ENCODE assay signal across 16 cellular contexts in genomic region chr10:113425596-113425995, GRCh38.
A peak's percentile ranks its signal among the peaks of the same experiment; 100 is the strongest.
DNase-seq lines count a peak whose midpoint lies in the region; ATAC-seq lines count a peak whose summit lies in the region.
"Had no signal": no experiment of that assay in that cellular context is flagged by ENCODE, and none has a peak within 500 bp of the region (broad histone marks: within the 10 kb centered on the region; RNA-seq: fewer than 3 reads in every experiment).

No MANE protein-coding gene starts in this region.

- H3K9me3 Mint-ChIP-seq in activated naive CD8-positive, alpha-beta T cell treated with anti-CD3 and anti-CD28 coated beads, Interleukin-2, amount 50 U/mL, for 24 hours: no peaks in the 10 kb centered on the region
- H3K9me3 Mint-ChIP-seq: activated CD8-positive, alpha-beta T cell treated with anti-CD3 and anti-CD28 coated beads for 36 hours had no signal

- H3K4me1 Mint-ChIP-seq in activated naive CD8-positive, alpha-beta T cell treated with anti-CD3 and anti-CD28 coated beads, Interleukin-2, amount 50 U/mL, for 24 hours: no peaks in the 10 kb centered on the region

- in situ Hi-C loops in Caki2 (cut with HindIII; ENCODE audit: low pct_unique_long_range_greater_than_20kb, low sequenced_read_pairs): no loop called here

- peaks cover 3% of the 10 kb centered on the region for H3K27me3 Mint-ChIP-seq in activated naive CD8-positive, alpha-beta T cell treated with anti-CD3 and anti-CD28 coated beads, Interleukin-2, amount 50 U/mL, for 24 hours

- no peaks in the 10 kb centered on the region for H3K36me3 Mint-ChIP-seq in activated naive CD8-positive, alpha-beta T cell treated with anti-CD3 and anti-CD28 coated beads, Interleukin-2, amount 50 U/mL, for 24 hours (ENCODE audit: low read depth)

- H3K27ac Mint-ChIP-seq in activated naive CD8-positive, alpha-beta T cell treated with anti-CD3 and anti-CD28 coated beads, Interleukin-2, amount 50 U/mL, for 24 hours: no peak overlapping the region
- H3K27ac Mint-ChIP-seq: activated CD8-positive, alpha-beta T cell treated with anti-CD3 and anti-CD28 coated beads for 36 hours had no signal

- ATAC-seq in activated naive CD8-positive, alpha-beta T cell treated with anti-CD3 and anti-CD28 coated beads, Interleukin-2, amount 50 U/mL, for 24 hours: no peak
- ATAC-seq in GM18502 (IDR thresholded peaks at IDR 0.05; ENCODE audit: poor library complexity, unreplicated experiment): no peak
- ATAC-seq: activated CD8-positive, alpha-beta T cell treated with anti-CD3 and anti-CD28 coated beads for 36 hours had no signal

- no peak overlapping the region for H3K4me3 Mint-ChIP-seq in activated naive CD8-positive, alpha-beta T cell treated with anti-CD3 and anti-CD28 coated beads, Interleukin-2, amount 50 U/mL, for 24 hours
- H3K4me3 Mint-ChIP-seq: activated CD8-positive, alpha-beta T cell treated with anti-CD3 and anti-CD28 coated beads for 36 hours had no signal

- DNase-seq in Caki2 (ENCODE audit: low read depth) (peak; percentile 1), NCI-H1105 (lab: John Stamatoyannopoulos, UW) (peak; percentile 68), astrocyte of the hippocampus (ENCODE audit: low read depth, low spot score) (peak; percentile 54), left kidney (ENCODE audit: low read depth, low spot score) (peak; percentile 55), midbrain (lab: John Stamatoyannopoulos, UW) (no peak), kidney tubule cell (ENCODE audit: low spot score) (no peak)
- no peak for DNase-seq in activated naive CD8-positive, alpha-beta T cell treated with anti-CD3 and anti-CD28 coated beads, Interleukin-2, amount 50 U/mL, for 24 hours
- DNase-seq: activated CD8-positive, alpha-beta T cell treated with anti-CD3 and anti-CD28 coated beads for 36 hours; aorta; DND-41; effector CD4-positive, alpha-beta T cell; foreskin fibroblast; IMR-90; NCI-H1694; substantia nigra had no signal

Comparison
In these comparisons a context has a peak if more than half of its experiments do, and no peak if none do; other contexts are left out.
1. DNase-seq: peak in Caki2 (single experiment), NCI-H1105 (single experiment), astrocyte of the hippocampus (single experiment) and left kidney (single experiment); none in midbrain (single experiment), kidney tubule cell (single experiment) and activated naive CD8-positive, alpha-beta T cell treated with anti-CD3 and anti-CD28 coated beads, Interleukin-2, amount 50 U/mL, for 24 hours (single experiment).